Comparison of ENCODE assay signal across 19 cellular contexts in the genomic region with DNA sequence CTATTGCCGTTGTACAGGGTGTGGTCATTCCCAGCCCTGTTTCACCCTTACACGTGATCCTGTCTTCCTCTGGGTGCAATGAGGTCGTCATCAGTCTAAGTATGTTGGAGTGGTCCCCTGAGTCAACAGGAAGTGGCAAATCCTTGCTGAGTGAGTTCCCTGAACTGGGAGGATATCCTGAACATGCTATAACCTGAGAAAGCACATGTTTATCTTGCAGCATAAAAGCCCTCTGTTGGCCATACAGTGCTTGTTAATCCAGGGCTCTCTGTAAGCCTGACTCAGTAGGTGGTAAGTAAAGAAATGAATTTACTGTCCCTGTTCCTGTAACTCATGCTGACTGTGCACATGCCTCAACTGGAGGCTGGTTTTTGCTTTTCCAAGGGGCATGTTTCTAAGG.
DNase-seq lines count a peak whose midpoint lies in the region; TF ChIP-seq lines count a peak whose summit lies in the region.
"Had no signal": no experiment of that assay in that cellular context is flagged by ENCODE, and none has a peak within 500 bp of the region (broad histone marks: within the 10 kb centered on the region; RNA-seq: fewer than 3 reads in every experiment).

No MANE protein-coding gene starts in this region.

- no peaks in the 10 kb centered on the region for H3K27me3 ChIP-seq in esophagus squamous epithelium
- H3K27me3 ChIP-seq: BE2C had no signal

- peaks cover 0 to 42% (median 9%) of the 10 kb centered on the region in 3 donors for H3K4me1 ChIP-seq in esophagus squamous epithelium
- H3K4me1 ChIP-seq: BE2C had no signal

- intact Hi-C loops in esophagus squamous epithelium (cut with DNase I): loop anchor here (10.0 kb wide), 1 partner anchor 82 kb away; no protein-coding TSS in a partner anchor

- WGBS in esophagus squamous epithelium, 2 donors: 29 to 60% methylated on average over 3 of the region's 3 CpGs

- no peak for TF ChIP-seq POLR2A in esophagus squamous epithelium (IDR thresholded peaks at IDR 0.05)

- no peaks in the 10 kb centered on the region for H3K36me3 ChIP-seq in esophagus squamous epithelium
- H3K36me3 ChIP-seq: BE2C, thoracic aorta had no signal

- no peak overlapping the region for H3K4me3 ChIP-seq in esophagus squamous epithelium
- H3K4me3 ChIP-seq: thoracic aorta had no signal

- H3K9me3 ChIP-seq in esophagus squamous epithelium: no peaks in the 10 kb centered on the region
- H3K9me3 ChIP-seq: BE2C, thoracic aorta had no signal

- peak overlapping the region; percentile 46 to 79 (median 69) for H3K27ac ChIP-seq in esophagus squamous epithelium
- H3K27ac ChIP-seq: 22Rv1, thoracic aorta had no signal

- DNase-seq in DMS53 (lab: John Stamatoyannopoulos, UW) (peak; percentile 19), DMS53 treated with DMSO at 0.1 percent for 48 hours (lab: John Stamatoyannopoulos, UW; ENCODE audit: unreplicated experiment) (no peak), DMS153 (lab: John Stamatoyannopoulos, UW) (peak; percentile 71), RPMI7951 (ENCODE audit: low read depth) (peak; percentile 42), esophagus squamous epithelium (lab: John Stamatoyannopoulos, UW) (no peak), SW 1271 (lab: John Stamatoyannopoulos, UW) (no peak), EL (no peak), NCI-H2107 (lab: John Stamatoyannopoulos, UW) (no peak)
- DNase-seq: activated CD4-positive, CD25-positive, alpha-beta regulatory T cell; activated effector memory CD4-positive, alpha-beta T cell treated with anti-CD3 and anti-CD28 coated beads, Interleukin-2, amount 50 U/mL, for 16 hours; anterior cingulate cortex; BE2C; endodermal cell; foreskin melanocyte; left colon; NCI-H226; stimulated activated CD4-positive, alpha-beta T cell treated with anti-CD3 and anti-CD28 coated beads, Interleukin-12 subunit alpha, Interleukin-12 subunit beta, amount 100 ng/mL, for 4 hours had no signal

- TF ChIP-seq CTCF in esophagus squamous epithelium (IDR thresholded peaks at IDR 0.05): peak in 2 of 6 experiments; percentile 56 to 63

Comparison
In these comparisons a context has a peak if more than half of its experiments do, and no peak if none do; other contexts are left out.
1. DNase-seq: peak in DMS53 (single experiment), DMS153 (single experiment) and RPMI7951 (single experiment); none in DMS53 treated with DMSO at 0.1 percent for 48 hours (single experiment), esophagus squamous epithelium (single experiment), SW 1271 (0 of 2), EL (single experiment) and NCI-H2107 (single experiment).